Comparison of ENCODE assay signal across 8 cellular contexts in the genomic region with DNA sequence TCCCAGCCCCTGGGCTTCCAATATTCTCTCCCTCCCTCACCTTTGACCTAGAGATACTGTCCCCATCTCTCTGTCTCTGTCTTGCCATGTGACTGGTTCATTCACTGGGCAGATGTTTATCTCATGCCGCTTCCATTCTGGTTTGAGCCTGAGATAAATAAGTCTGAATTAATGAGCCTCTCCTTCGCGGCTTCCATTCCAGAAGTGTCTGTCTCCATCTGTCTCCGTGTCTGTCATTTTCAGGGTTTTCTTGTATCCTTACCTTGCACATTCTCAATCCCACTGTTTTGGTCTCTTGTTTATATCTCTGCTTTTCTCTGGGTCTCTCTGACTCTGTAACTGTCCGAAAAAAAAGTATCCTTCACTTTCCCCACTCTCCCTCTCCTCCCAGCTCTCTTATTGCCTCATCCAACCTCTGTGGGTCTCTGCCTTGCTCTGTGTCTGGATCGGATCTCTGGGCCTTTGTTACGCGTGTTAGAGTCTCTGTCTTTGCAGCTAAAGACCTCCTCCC. TPM values are rescaled to one million over a fixed set of nuclear protein-coding genes. Genes with fewer than 3 reads are reported as not detected.
DNase-seq lines count a peak whose midpoint lies in the region; ATAC-seq, FAIRE-seq and TF ChIP-seq lines count a peak whose summit lies in the region.

No MANE protein-coding gene starts in this region.

- H3K4me3 ChIP-seq in hepatocyte, result peak overlapping the region; percentile 15

- no peaks in the 10 kb centered on the region; the same call in 1 of the 2 replicates for H3K27me3 Mint-ChIP-seq in WTC11 (ENCODE audit: low read depth)
- H3K27me3 Mint-ChIP-seq in stimulated activated memory B cell treated with anti-CD40 and anti-IgM and Interleukin-4, amounts not matched to agents 10 μg/mL and 1 μg/mL and 100 μg/mL, for 72 hours, result no peaks in the 10 kb centered on the region

- peak overlapping the region; percentile 73 for H3K4me3 Mint-ChIP-seq in WTC11
- H3K4me3 Mint-ChIP-seq in stimulated activated memory B cell treated with anti-CD40 and anti-IgM and Interleukin-4, amounts not matched to agents 10 μg/mL and 1 μg/mL and 100 μg/mL, for 72 hours, result peak overlapping the region; percentile 82

- peak overlapping the region; percentile 76 for H3K4me2 ChIP-seq in hepatocyte

- no peaks in the 10 kb centered on the region for H3K9me3 ChIP-seq in hepatocyte (ENCODE audit: low read depth)

- 18% methylated on average over 8 of the region's 8 CpGs for WGBS in hepatocyte (ENCODE audit: low lambda C conversion rate, missing lambda C conversion rate)

- H3K36me3 ChIP-seq in hepatocyte (replicated peaks; ENCODE audit: insufficient read depth, low read depth), result no peaks in the 10 kb centered on the region

- H2AFZ ChIP-seq in hepatocyte, result peak overlapping the region; percentile 74

- peaks cover 7% of the 10 kb centered on the region for H3K36me3 Mint-ChIP-seq in WTC11
- H3K36me3 Mint-ChIP-seq in stimulated activated memory B cell treated with anti-CD40 and anti-IgM and Interleukin-4, amounts not matched to agents 10 μg/mL and 1 μg/mL and 100 μg/mL, for 72 hours, result peaks cover 22% of the 10 kb centered on the region

- peaks cover 24% of the 10 kb centered on the region for H3K4me1 ChIP-seq in hepatocyte (ENCODE audit: insufficient read depth)

- H3K79me2 ChIP-seq in hepatocyte, result peaks cover 25% of the 10 kb centered on the region

- POLR2A ChIA-PET in WTC11 (lab: Charles Lee), result interaction anchor here (0.6 to 1.8 kb wide), 5 partner anchors 9 to 290 kb away, joined by 3 to 16 read pairs (median 4); a partner anchor contains a TSS

- no peak for FAIRE-seq in GM19239 (lab: Jason Lieb, UNC)

- CTCF ChIA-PET in WTC11 (lab: Charles Lee), result interaction anchor here (0.8 to 1.9 kb wide), 9 partner anchors 9 to 165 kb away, joined by 3 to 12 read pairs (median 5); a partner anchor contains a TSS

- peak overlapping the region; percentile 97 for H3K27ac Mint-ChIP-seq in WTC11
- peak overlapping the region; percentile 93 for H3K27ac Mint-ChIP-seq in stimulated activated memory B cell treated with anti-CD40 and anti-IgM and Interleukin-4, amounts not matched to agents 10 μg/mL and 1 μg/mL and 100 μg/mL, for 72 hours

- peaks cover 26% of the 10 kb centered on the region for H3K4me1 Mint-ChIP-seq in WTC11
- H3K4me1 Mint-ChIP-seq in stimulated activated memory B cell treated with anti-CD40 and anti-IgM and Interleukin-4, amounts not matched to agents 10 μg/mL and 1 μg/mL and 100 μg/mL, for 72 hours, result peaks cover 56% of the 10 kb centered on the region

- H3K27me3 ChIP-seq in hepatocyte, result no peaks in the 10 kb centered on the region

- H3K9me3 Mint-ChIP-seq in WTC11, result no peaks in the 10 kb centered on the region
- H3K9me3 Mint-ChIP-seq in stimulated activated memory B cell treated with anti-CD40 and anti-IgM and Interleukin-4, amounts not matched to agents 10 μg/mL and 1 μg/mL and 100 μg/mL, for 72 hours, result no peaks in the 10 kb centered on the region

- H4K20me1 ChIP-seq in hepatocyte (ENCODE audit: insufficient read depth, poor library complexity, severe bottlenecking), result no peaks in the 10 kb centered on the region

- no peak for ATAC-seq in WTC11
- ATAC-seq in stimulated activated memory B cell treated with anti-CD40 and anti-IgM and Interleukin-4, amounts not matched to agents 10 μg/mL and 1 μg/mL and 100 μg/mL, for 72 hours, result no peak

- peak; percentile 42 for DNase-seq in NCI-H146 (lab: John Stamatoyannopoulos, UW)
- no peak for DNase-seq in NCI-H146 treated with DMSO at 0.1 percent for 48 hours (lab: John Stamatoyannopoulos, UW; ENCODE audit: unreplicated experiment)
- no peak for DNase-seq in WTC11 (ENCODE audit: low spot score)
- DNase-seq in hepatocyte (ENCODE audit: low spot score), result peak; percentile 10
- DNase-seq in GM19239 (ENCODE audit: insufficient read length, low spot score), result no peak
- no peak for DNase-seq in stimulated activated CD4-positive, alpha-beta T cell treated with anti-CD3 and anti-CD28 coated beads, Interleukin-15, amount 100 ng/mL, for 24 hours
- no peak for DNase-seq in midbrain (lab: John Stamatoyannopoulos, UW)

- no peak for TF ChIP-seq CTCF in WTC11 (IDR thresholded peaks at IDR 0.05)
- no peak for TF ChIP-seq CTCF in hepatocyte (IDR thresholded peaks at IDR 0.05; ENCODE audit: poor library complexity)

- peak overlapping the region; percentile 87 for H3K27ac ChIP-seq in hepatocyte

- no peaks in the 10 kb centered on the region for H3K9me2 ChIP-seq in hepatocyte (replicated peaks; ENCODE audit: insufficient read depth)

TF ChIP-seq in WTC11, 78 proteins besides CTCF, POLR2A, EP300 and RAD21 (continues in another document):
- TF ChIP-seq, protein P1, sequence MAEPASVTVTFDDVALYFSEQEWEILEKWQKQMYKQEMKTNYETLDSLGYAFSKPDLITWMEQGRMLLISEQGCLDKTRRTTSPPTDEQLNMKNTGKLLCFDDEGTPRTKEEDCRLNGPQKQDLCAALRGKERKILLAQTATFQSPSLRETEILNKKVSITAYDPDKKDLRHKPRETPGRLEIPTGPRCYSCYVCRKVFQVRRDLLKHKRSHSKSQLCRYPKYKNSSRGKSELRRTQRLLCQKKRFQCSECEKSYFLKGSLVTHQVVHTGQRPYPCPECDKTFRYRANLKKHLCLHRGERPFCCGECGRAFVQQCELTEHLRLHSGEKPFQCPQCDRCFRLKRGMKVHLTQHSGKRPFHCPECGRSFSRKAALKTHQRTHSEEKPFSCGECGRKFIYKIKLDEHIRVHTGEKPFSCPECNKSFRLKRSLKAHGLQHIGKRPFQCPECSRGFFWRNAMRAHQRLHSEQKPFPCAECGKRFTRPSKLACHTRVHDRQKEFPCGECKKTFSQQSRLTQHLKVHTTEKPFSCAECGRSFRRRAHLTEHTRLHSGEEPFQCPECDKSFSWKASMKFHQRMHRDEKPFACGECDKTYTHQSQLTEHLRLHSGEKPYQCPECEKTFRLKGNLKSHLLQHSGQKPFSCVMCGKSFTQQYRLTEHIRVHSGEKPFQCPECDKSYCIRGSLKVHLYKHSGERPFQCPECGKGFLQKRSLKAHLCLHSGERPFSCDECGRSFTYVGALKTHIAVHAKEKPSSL (CRISPR knock-in tag; conservative IDR thresholded peaks at IDR 0.05), result no peak
- no peak for TF ChIP-seq ZNF396 (CRISPR knock-in tag; IDR thresholded peaks at IDR 0.05; ENCODE audit: borderline replicate concordance)
- TF ChIP-seq SOX15 (CRISPR knock-in tag; IDR thresholded peaks at IDR 0.05), result no peak
- TF ChIP-seq, protein P2, sequence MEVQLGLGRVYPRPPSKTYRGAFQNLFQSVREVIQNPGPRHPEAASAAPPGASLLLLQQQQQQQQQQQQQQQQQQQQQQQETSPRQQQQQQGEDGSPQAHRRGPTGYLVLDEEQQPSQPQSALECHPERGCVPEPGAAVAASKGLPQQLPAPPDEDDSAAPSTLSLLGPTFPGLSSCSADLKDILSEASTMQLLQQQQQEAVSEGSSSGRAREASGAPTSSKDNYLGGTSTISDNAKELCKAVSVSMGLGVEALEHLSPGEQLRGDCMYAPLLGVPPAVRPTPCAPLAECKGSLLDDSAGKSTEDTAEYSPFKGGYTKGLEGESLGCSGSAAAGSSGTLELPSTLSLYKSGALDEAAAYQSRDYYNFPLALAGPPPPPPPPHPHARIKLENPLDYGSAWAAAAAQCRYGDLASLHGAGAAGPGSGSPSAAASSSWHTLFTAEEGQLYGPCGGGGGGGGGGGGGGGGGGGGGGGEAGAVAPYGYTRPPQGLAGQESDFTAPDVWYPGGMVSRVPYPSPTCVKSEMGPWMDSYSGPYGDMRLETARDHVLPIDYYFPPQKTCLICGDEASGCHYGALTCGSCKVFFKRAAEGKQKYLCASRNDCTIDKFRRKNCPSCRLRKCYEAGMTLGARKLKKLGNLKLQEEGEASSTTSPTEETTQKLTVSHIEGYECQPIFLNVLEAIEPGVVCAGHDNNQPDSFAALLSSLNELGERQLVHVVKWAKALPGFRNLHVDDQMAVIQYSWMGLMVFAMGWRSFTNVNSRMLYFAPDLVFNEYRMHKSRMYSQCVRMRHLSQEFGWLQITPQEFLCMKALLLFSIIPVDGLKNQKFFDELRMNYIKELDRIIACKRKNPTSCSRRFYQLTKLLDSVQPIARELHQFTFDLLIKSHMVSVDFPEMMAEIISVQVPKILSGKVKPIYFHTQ (CRISPR knock-in tag; IDR thresholded peaks at IDR 0.05), result no peak
- no peak for TF ChIP-seq TP53 (CRISPR knock-in tag; IDR thresholded peaks at IDR 0.05)
- no peak for TF ChIP-seq SMAD4 (CRISPR knock-in tag; IDR thresholded peaks at IDR 0.05)
- TF ChIP-seq, protein P3, sequence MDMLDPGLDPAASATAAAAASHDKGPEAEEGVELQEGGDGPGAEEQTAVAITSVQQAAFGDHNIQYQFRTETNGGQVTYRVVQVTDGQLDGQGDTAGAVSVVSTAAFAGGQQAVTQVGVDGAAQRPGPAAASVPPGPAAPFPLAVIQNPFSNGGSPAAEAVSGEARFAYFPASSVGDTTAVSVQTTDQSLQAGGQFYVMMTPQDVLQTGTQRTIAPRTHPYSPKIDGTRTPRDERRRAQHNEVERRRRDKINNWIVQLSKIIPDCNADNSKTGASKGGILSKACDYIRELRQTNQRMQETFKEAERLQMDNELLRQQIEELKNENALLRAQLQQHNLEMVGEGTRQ (CRISPR knock-in tag; IDR thresholded peaks at IDR 0.05), result no peak
- TF ChIP-seq TEAD1 (CRISPR knock-in tag; IDR thresholded peaks at IDR 0.05), result no peak
- TF ChIP-seq ZNF423 (CRISPR knock-in tag; IDR thresholded peaks at IDR 0.05), result no peak
- TF ChIP-seq ZNF219 (CRISPR knock-in tag; IDR thresholded peaks at IDR 0.05; ENCODE audit: borderline replicate concordance), result no peak

RNA-seq across cellular contexts. Expression of a gene that starts 4.3 kb away (rescaled TPM):
- total RNA-seq in WTC11 (2021), result 46.7 to 64.6 TPM (median 48.4 TPM) in 3 replicates
- total RNA-seq in hepatocyte, result 45.2 and 56.7 TPM in 2 replicates
- 39.4 and 48.2 TPM in 2 replicates for polyA plus RNA-seq in hepatocyte

RNA-seq across cellular contexts. Expression of a gene that starts 4.6 kb away (rescaled TPM):
- total RNA-seq in WTC11 (2021), result 1,712 to 1,987 TPM (median 1,909 TPM) in 3 replicates
- 1,372 and 1,462 TPM in 2 replicates for total RNA-seq in hepatocyte
- polyA plus RNA-seq in hepatocyte, result 616 and 623 TPM in 2 replicates

RNA-seq across cellular contexts. Expression of a gene that starts 8.7 kb away (rescaled TPM):
- total RNA-seq in WTC11 (2021), result 6.6 to 8.8 TPM (median 6.8 TPM) in 3 replicates
- total RNA-seq in hepatocyte, result 13.8 and 22.2 TPM in 2 replicates
- 12.4 and 16.1 TPM in 2 replicates for polyA plus RNA-seq in hepatocyte

RNA-seq across cellular contexts. Expression of a gene that starts 13.6 kb away (rescaled TPM):
- total RNA-seq in WTC11 (2021) (10.5 to 12.0 TPM (median 11.4 TPM) in 3 replicates), hepatocyte (3.9 and 5.4 TPM in 2 replicates)
- polyA plus RNA-seq in hepatocyte, result 11.8 and 20.4 TPM in 2 replicates

RNA-seq across cellular contexts. Expression of a gene that starts 17.1 kb away (rescaled TPM):
- total RNA-seq in WTC11 (2021), result not detected in 3 replicates
- not detected in 2 replicates for total RNA-seq in hepatocyte
- 0.30 TPM in 1 of 2 replicates, not detected in the other for polyA plus RNA-seq in hepatocyte

Comparison
In these comparisons a context has a peak if more than half of its experiments do, and no peak if none do; other contexts are left out.
1. DNase-seq: peak in NCI-H146 (single experiment) and hepatocyte (single experiment); none in NCI-H146 treated with DMSO at 0.1 percent for 48 hours (single experiment), WTC11 (single experiment), GM19239 (single experiment), stimulated activated CD4-positive, alpha-beta T cell treated with anti-CD3 and anti-CD28 coated beads, Interleukin-15, amount 100 ng/mL, for 24 hours (single experiment) and midbrain (single experiment).